Comparison of ENCODE assay signal across 8 cellular contexts in genomic region chr6:33620584-33621395, GRCh38. TPM values are rescaled to one million over a fixed set of nuclear protein-coding genes. Genes with fewer than 3 reads are reported as not detected.
DNase-seq lines count a peak whose midpoint lies in the region; ATAC-seq and TF ChIP-seq lines count a peak whose summit lies in the region.

Gene ITPR3 (plus strand): TSS chr6:33621322. CDS start chr6:33621603, 281 bp downstream.

- H3K4me3 ChIP-seq in HCT116 (replicated peaks in 1 of 2; ENCODE audit: low read depth in 1 of 2, low read length in 2 of 2) = peak within 1 kb of the TSS; percentile 91 to 99
- H3K4me3 ChIP-seq in lung = peak within 1 kb of the TSS; percentile 64

- H3K36me3 ChIP-seq in HCT116 (ENCODE audit: control insufficient read depth in 1 of 2, insufficient read depth in 2 of 2, low read length in 2 of 2) (peaks cover 6 to 17% of the 10 kb centered on the region in 2 experiments), lung (ENCODE audit: control insufficient read depth in 2 of 2, insufficient read depth in 2 of 2, low read length in 2 of 2) (peaks cover 0 to 4% of the 10 kb centered on the region in 2 donors)

- H3K4me1 ChIP-seq in HCT116 (ENCODE audit: control insufficient read depth in 1 of 2, insufficient read depth in 2 of 2, low read length in 2 of 2) (peaks cover 24 to 37% of the 10 kb centered on the region in 2 experiments), lung (ENCODE audit: control insufficient read depth in 2 of 2, insufficient read depth in 2 of 2, low read length in 2 of 2) (peaks cover 0 to 15% of the 10 kb centered on the region in 2 donors)

- peak within 1 kb of the TSS; percentile 99 for H3K9ac ChIP-seq in HCT116 (ENCODE audit: low read length)

- no peaks in the 10 kb centered on the region for H3K27me3 ChIP-seq in HCT116 (ENCODE audit: insufficient read depth, low read length)
- no peaks in the 10 kb centered on the region for H3K27me3 ChIP-seq in lung (ENCODE audit: control insufficient read depth, insufficient read depth)

- 0% methylated on average over 53 to 75 of the region's 75 CpGs for WGBS in lung, 2 donors

- BruUV-seq in HCT116 (replicated peaks; lab: Mats Ljungman, UMichigan) = no TSS peak

- peaks cover 45% of the 10 kb centered on the region for H3K79me2 ChIP-seq in HCT116 (ENCODE audit: insufficient read depth, low read length)

- peak within 1 kb of the TSS; percentile 91 for H3K27ac Mint-ChIP-seq in activated CD4-positive, alpha-beta T cell treated with anti-CD3 and anti-CD28 coated beads for 36 hours
- peak within 1 kb of the TSS; percentile 70 for H3K27ac Mint-ChIP-seq in dendritic cell treated with granulocyte-macrophage colony-stimulating factor and Interleukin-4, amounts not matched to agents 40 ng/mL and 50 ng/mL, for 4 days

- TF ChIP-seq RAD21 in HCT116 (IDR thresholded peaks at IDR 0.05; ENCODE audit: low read depth) = no peak

- DNase-seq in GM03348 (ENCODE audit: low spot score) (peak; percentile 88), HCT116 (ENCODE audit: low read depth, low spot score) (peak; percentile 37), NCI-H1105 treated with DMSO at 0.1 percent for 48 hours (lab: John Stamatoyannopoulos, UW) (peak; percentile 59), lung (ENCODE audit: low spot score) (peak; percentile 63), Ammon's horn (ENCODE audit: low spot score) (no peak)
- DNase-seq in activated CD4-positive, alpha-beta T cell treated with anti-CD3 and anti-CD28 coated beads for 36 hours = peak; percentile 86
- peak; percentile 36 for DNase-seq in stimulated activated CD8-positive, alpha-beta memory T cell treated with anti-CD3 and anti-CD28 coated beads, Interleukin-15, amount 100 ng/mL, for 1 hour (ENCODE audit: low read depth)

- intact Hi-C loops in HCT116 (cut with micrococcal nuclease) = loop anchor here (5.0 kb wide), 1 partner anchor 33 kb away; no protein-coding TSS in a partner anchor
- intact Hi-C loops in activated CD4-positive, alpha-beta T cell treated with anti-CD3 and anti-CD28 coated beads for 36 hours (cut with DNase I, micrococcal nuclease) = loop anchor here (1.0 to 5.0 kb wide), 9 partner anchors 8 to 617 kb away; partner anchors contain the start of genes HMGA1 (in 1 of the 2), KIFC1 (in 1 of the 2), LEMD2 (in 1 of the 2) and RPS18 (in 1 of the 2)
- intact Hi-C loops in dendritic cell treated with granulocyte-macrophage colony-stimulating factor and Interleukin-4, amounts not matched to agents 40 ng/mL and 50 ng/mL, for 4 days (cut with micrococcal nuclease) = no loop called here

- RAD21 ChIA-PET in HCT116 (lab: Charles Lee; ENCODE audit: low non-redundant PET in 1 of 2, low total read pairs in 2 of 2, uncharacterized antibody in 2 of 2, unreplicated experiment in 2 of 2) = interaction anchor here in 1 of 2 experiments (1.0 kb wide), 1 partner anchor 31 kb away, joined by 3 read pairs; no protein-coding TSS in a partner anchor

- H3K9me2 ChIP-seq in HCT116 (ENCODE audit: insufficient read depth) = no peaks in the 10 kb centered on the region

- peak; percentile 75 for ATAC-seq in HCT116
- peak; percentile 85 for ATAC-seq in activated CD4-positive, alpha-beta T cell treated with anti-CD3 and anti-CD28 coated beads for 36 hours
- peak; percentile 76 for ATAC-seq in lung (ENCODE audit: insufficient read depth, low FRiP score)

- TF ChIP-seq CTCF in HCT116 (IDR thresholded peaks at IDR 0.05 in 2 of 3, conservative IDR thresholded peaks at IDR 0.05 in 1 of 3; ENCODE audit: borderline replicate concordance in 1 of 3, insufficient read depth in 1 of 3, low read depth in 2 of 3, low read length in 2 of 3) (no peak), lung (IDR thresholded peaks at IDR 0.05; ENCODE audit: control extremely low read depth, extremely low read depth) (no peak)

- peaks cover 22% of the 10 kb centered on the region for H3K36me3 Mint-ChIP-seq in activated CD4-positive, alpha-beta T cell treated with anti-CD3 and anti-CD28 coated beads for 36 hours (ENCODE audit: low read depth)
- no peaks in the 10 kb centered on the region for H3K36me3 Mint-ChIP-seq in dendritic cell treated with granulocyte-macrophage colony-stimulating factor and Interleukin-4, amounts not matched to agents 40 ng/mL and 50 ng/mL, for 4 days (ENCODE audit: low read depth)

- H3K9me3 Mint-ChIP-seq in activated CD4-positive, alpha-beta T cell treated with anti-CD3 and anti-CD28 coated beads for 36 hours (ENCODE audit: low read depth) = no peaks in the 10 kb centered on the region
- H3K9me3 Mint-ChIP-seq in dendritic cell treated with granulocyte-macrophage colony-stimulating factor and Interleukin-4, amounts not matched to agents 40 ng/mL and 50 ng/mL, for 4 days = no peaks in the 10 kb centered on the region

- peaks cover 9% of the 10 kb centered on the region; the same call in 1 of the 2 replicates for H4K20me1 ChIP-seq in HCT116 (ENCODE audit: insufficient read depth)

- H3K4me2 ChIP-seq in HCT116 (ENCODE audit: low read length) = peak within 1 kb of the TSS; percentile 91

- no peaks in the 10 kb centered on the region for H3K27me3 Mint-ChIP-seq in activated CD4-positive, alpha-beta T cell treated with anti-CD3 and anti-CD28 coated beads for 36 hours
- peaks cover 56% of the 10 kb centered on the region for H3K27me3 Mint-ChIP-seq in dendritic cell treated with granulocyte-macrophage colony-stimulating factor and Interleukin-4, amounts not matched to agents 40 ng/mL and 50 ng/mL, for 4 days

- CTCF ChIA-PET in HCT116 (lab: Charles Lee) = interaction anchor here (0.6 to 0.8 kb wide), 3 partner anchors 11 to 41 kb away, joined by 3 to 5 read pairs (median 4); partner anchors contain the start of gene BAK1
- CTCF ChIA-PET in activated CD4-positive, alpha-beta T cell treated with anti-CD3 and anti-CD28 coated beads for 36 hours (lab: Charles Lee) = interaction anchor here (0.6 to 4.5 kb wide), 13 partner anchors 11 to 192 kb away, joined by 3 to 22 read pairs (median 3); partner anchors contain the start of gene BAK1

- POLR2A ChIA-PET in HCT116 (lab: Charles Lee) = interaction anchor here (0.6 to 1.5 kb wide), 3 partner anchors 9 to 37 kb away, joined by 3 to 8 read pairs (median 4); no protein-coding TSS in a partner anchor
- POLR2A ChIA-PET in activated CD4-positive, alpha-beta T cell treated with anti-CD3 and anti-CD28 coated beads for 36 hours (lab: Charles Lee) = interaction anchor here (0.7 to 0.9 kb wide), 3 partner anchors 11 to 42 kb away, joined by 3 to 5 read pairs (median 4); no protein-coding TSS in a partner anchor

- peaks cover 46% of the 10 kb centered on the region for H3K4me1 Mint-ChIP-seq in activated CD4-positive, alpha-beta T cell treated with anti-CD3 and anti-CD28 coated beads for 36 hours
- H3K4me1 Mint-ChIP-seq in dendritic cell treated with granulocyte-macrophage colony-stimulating factor and Interleukin-4, amounts not matched to agents 40 ng/mL and 50 ng/mL, for 4 days (ENCODE audit: low read depth) = peaks cover 32% of the 10 kb centered on the region

- H3K4me3 Mint-ChIP-seq in activated CD4-positive, alpha-beta T cell treated with anti-CD3 and anti-CD28 coated beads for 36 hours = peak within 1 kb of the TSS; percentile 94
- H3K4me3 Mint-ChIP-seq in dendritic cell treated with granulocyte-macrophage colony-stimulating factor and Interleukin-4, amounts not matched to agents 40 ng/mL and 50 ng/mL, for 4 days = peak within 1 kb of the TSS; percentile 92

- no peaks in the 10 kb centered on the region for H3K9me3 ChIP-seq in HCT116 (ENCODE audit: control insufficient read depth in 1 of 2, insufficient read depth in 1 of 2, low read depth in 1 of 2, low read length in 2 of 2)
- no peaks in the 10 kb centered on the region for H3K9me3 ChIP-seq in lung (ENCODE audit: control insufficient read depth in 2 of 2, insufficient read depth in 1 of 2, low read length in 1 of 2)

- TF ChIP-seq POLR2A in HCT116 (IDR thresholded peaks at IDR 0.05; ENCODE audit: borderline replicate concordance, extremely low read depth, insufficient read depth, insufficient read length) = peak; percentile 21

- peak within 1 kb of the TSS; percentile 68 for H2AFZ ChIP-seq in HCT116 (ENCODE audit: low read depth, low read length, poor library complexity, severe bottlenecking)

- H3K27ac ChIP-seq in HCT116 (ENCODE audit: low read depth, low read length) (peak within 1 kb of the TSS; percentile 98), lung (ENCODE audit: low read depth in 1 of 2, low read length in 1 of 2) (peak within 1 kb of the TSS; percentile 90 to 96)

TF ChIP-seq in HCT116, 20 proteins besides CTCF, POLR2A, EP300 and RAD21 (continues in another document):
- TF ChIP-seq MAX (IDR thresholded peaks at IDR 0.05) (peak; percentile 75), ELF1 (IDR thresholded peaks at IDR 0.05; ENCODE audit: borderline replicate concordance, low read depth) (no peak), FOSL1 (IDR thresholded peaks at IDR 0.05; ENCODE audit: low read depth) (no peak), ZBTB33 (IDR thresholded peaks at IDR 0.05; ENCODE audit: extremely low read depth, insufficient replicate concordance, low read length) (no peak), POLR2AphosphoS5 (IDR thresholded peaks at IDR 0.05; ENCODE audit: low read depth, low read length) (peak; percentile 74), ZNF274 (IDR thresholded peaks at IDR 0.05; ENCODE audit: low read depth, low read length) (no peak), CEBPB (IDR thresholded peaks at IDR 0.05; ENCODE audit: low read depth) (no peak), ZFX (IDR thresholded peaks at IDR 0.05) (no peak; the same call in 1 of the 2 replicates), CBX3 (IDR thresholded peaks at IDR 0.05; ENCODE audit: low read depth) (no peak)

RNA-seq across cellular contexts. Expression of gene ITPR3, which starts in this region (rescaled TPM):
- total RNA-seq in HCT116 (2021; ENCODE audit: unreplicated experiment) (103 TPM), lung (10 to 100 TPM; 39.7 to 89.5 TPM)
- 121 and 137 TPM in 2 replicates for polyA plus RNA-seq in HCT116 (2012)
- 10 to 100 TPM; 42.6 to 42.9 TPM for total RNA-seq in activated CD4-positive, alpha-beta T cell treated with anti-CD3 and anti-CD28 coated beads for 36 hours
- 10 to 100 TPM; 36.7 to 49.1 TPM for polyA plus RNA-seq in lung
